ENCODE assay signal across 22 cellular contexts in the genomic region with DNA sequence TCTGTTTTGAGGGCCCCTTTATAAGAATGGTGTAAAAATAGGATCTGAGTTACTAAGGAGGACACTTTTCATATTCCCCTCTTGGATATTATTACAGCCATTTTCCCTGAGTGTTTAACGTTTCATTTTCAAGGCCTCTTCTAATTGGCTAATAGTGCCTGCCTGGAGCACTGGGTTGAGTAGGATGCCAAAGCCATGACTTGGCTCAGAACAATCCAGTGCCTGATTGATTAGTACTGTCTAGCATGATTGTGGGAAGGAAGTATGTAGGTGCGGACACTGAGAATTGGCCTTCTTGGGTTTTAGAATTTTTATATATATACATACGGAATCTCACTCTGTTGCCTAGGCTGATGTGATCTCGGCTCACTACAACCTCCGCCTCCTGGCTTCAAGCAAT.
DNase-seq lines count a peak whose midpoint lies in the region; ATAC-seq, FAIRE-seq and TF ChIP-seq lines count a peak whose summit lies in the region.
"Had no signal": no experiment of that assay in that cellular context is flagged by ENCODE, and none has a peak within 500 bp of the region (broad histone marks: within the 10 kb centered on the region; RNA-seq: fewer than 3 reads in every experiment).

No MANE protein-coding gene starts in this region.

- no TSS peak for BruUV-seq in PC-3 (replicated peaks; lab: Mats Ljungman, UMichigan)

- H2AFZ ChIP-seq in PC-3 (ENCODE audit: low read length) (no peak overlapping the region), H1 (ENCODE audit: low read length) (no peak overlapping the region), mesenchymal stem cell (ENCODE audit: low read depth, low read length) (no peak overlapping the region)

- no peaks in the 10 kb centered on the region for H3K79me2 ChIP-seq in PC-3 (ENCODE audit: low read length)
- no peaks in the 10 kb centered on the region for H3K79me2 ChIP-seq in H1 (ENCODE audit: control insufficient read depth in 1 of 2, insufficient read depth in 2 of 2, low read length in 2 of 2)

- no peak overlapping the region for H3K9ac ChIP-seq in PC-3 (ENCODE audit: low read length)
- no peak overlapping the region for H3K9ac ChIP-seq in H1 (replicated peaks in 1 of 4; ENCODE audit: extremely low read depth in 1 of 4, low read depth in 3 of 4, low read length in 3 of 4)
- H3K9ac ChIP-seq in mesenchymal stem cell (ENCODE audit: low read length): no peak overlapping the region

- H4K91ac ChIP-seq in H1 (replicated peaks; ENCODE audit: insufficient read length, low read length) (no peak overlapping the region), mesenchymal stem cell (ENCODE audit: low read length) (no peak overlapping the region)

- no peak overlapping the region for H3K4me2 ChIP-seq in PC-3 (ENCODE audit: low read length)
- no peak overlapping the region for H3K4me2 ChIP-seq in H1 (ENCODE audit: insufficient read depth in 1 of 2, low read depth in 2 of 2, low read length in 2 of 2)
- no peak overlapping the region for H3K4me2 ChIP-seq in mesenchymal stem cell (ENCODE audit: low read length, poor library complexity, severe bottlenecking)

- no peaks in the 10 kb centered on the region; the same call in 1 of the 2 replicates for H3K23me2 ChIP-seq in H1 (ENCODE audit: low read depth, low read length)

- H3K14ac ChIP-seq in H1 (ENCODE audit: insufficient read length) (no peak overlapping the region), mesenchymal stem cell (ENCODE audit: low read length in 2 of 2) (no peak overlapping the region)

- H3K4me1 ChIP-seq in PC-3 (ENCODE audit: insufficient read depth, low read length): peaks cover 40% of the 10 kb centered on the region
- H3K4me1 ChIP-seq in H1 (replicated peaks in 1 of 4; ENCODE audit: control insufficient read depth in 3 of 4, insufficient read depth in 4 of 4, low read length in 3 of 4): no peaks in the 10 kb centered on the region
- peaks cover 6% of the 10 kb centered on the region for H3K4me1 ChIP-seq in mesenchymal stem cell (ENCODE audit: control insufficient read depth, insufficient read depth, low read depth, low read length)
- H3K4me1 ChIP-seq: prostate gland had no signal

- H3K9me3 ChIP-seq in PC-3 (ENCODE audit: low read length) (no peaks in the 10 kb centered on the region), H1 (ENCODE audit: insufficient read depth in 2 of 2, low read depth in 1 of 2, low read length in 1 of 2) (no peaks in the 10 kb centered on the region), mesenchymal stem cell (ENCODE audit: control insufficient read depth, low read length) (no peaks in the 10 kb centered on the region)
- H3K9me3 ChIP-seq: neutrophil, prostate gland had no signal

- H2BK15ac ChIP-seq in H1 (ENCODE audit: low read length) (no peak overlapping the region), mesenchymal stem cell (ENCODE audit: low read depth, poor library complexity, severe bottlenecking) (no peak overlapping the region)

- no peaks in the 10 kb centered on the region for H3K79me1 ChIP-seq in H1 (ENCODE audit: low read depth, low read length)
- H3K79me1 ChIP-seq in mesenchymal stem cell (replicated peaks; ENCODE audit: low read length, poor library complexity, severe bottlenecking): no peaks in the 10 kb centered on the region

- H3K4ac ChIP-seq in H1 (replicated peaks; ENCODE audit: insufficient read length, low read depth, low read length) (no peak overlapping the region), mesenchymal stem cell (ENCODE audit: low read depth in 1 of 2, low read length in 2 of 2) (no peak overlapping the region)

- 0 out of 2 replicates have a peak overlapping the region, but pooled peaks have one; percentile 39 for H2AK5ac ChIP-seq in H1 (ENCODE audit: low read depth, low read length)
- H2AK5ac ChIP-seq in mesenchymal stem cell (ENCODE audit: low read length, severe bottlenecking): no peak overlapping the region

- H4K5ac ChIP-seq in H1 (ENCODE audit: insufficient read length, low read depth, low read length): no peak overlapping the region

- CTCF ChIA-PET in PC-3 (lab: Charles Lee) (no interaction called here), H1 (lab: Charles Lee; ENCODE audit: partially characterized antibody) (interaction anchor here (1.2 to 1.5 kb wide), 2 partner anchors 11 to 79 kb away, joined by 4 read pairs; no protein-coding TSS in a partner anchor)

- H3K27me3 ChIP-seq in PC-3 (ENCODE audit: low read length): no peaks in the 10 kb centered on the region
- no peaks in the 10 kb centered on the region for H3K27me3 ChIP-seq in H1 (replicated peaks in 1 of 4; ENCODE audit: control insufficient read depth in 3 of 4, extremely low read depth in 1 of 4, insufficient read depth in 3 of 4, low read length in 3 of 4)
- H3K27me3 ChIP-seq in mesenchymal stem cell (ENCODE audit: control insufficient read depth in 1 of 2, insufficient read depth in 1 of 2, low read length in 2 of 2): peaks cover 0 to 11% of the 10 kb centered on the region in 2 experiments
- H3K27me3 ChIP-seq: neutrophil had no signal

- 87% methylated on average over 5 of the region's 5 CpGs; no CpG with 5 or more reads in 1 of the 2 experiments for WGBS in H1 (ENCODE audit: extremely low coverage in 1 of 2, insufficient coverage in 1 of 2, insufficient read length in 1 of 2, insufficient replicate concordance in 2 of 2, low coverage in 1 of 2, low lambda C conversion rate in 2 of 2, missing lambda C conversion rate in 1 of 2), 2 experiments
- WGBS in mesenchymal stem cell: 89% methylated on average over 4 of the region's 5 CpGs

- ATAC-seq in PC-3: no peak
- no peak for ATAC-seq in HG02759 (IDR thresholded peaks at IDR 0.05; ENCODE audit: unreplicated experiment)
- ATAC-seq: activated naive CD8-positive, alpha-beta T cell treated with anti-CD3 and anti-CD28 coated beads, Interleukin-2, amount 50 U/mL, for 24 hours; CD8-positive, alpha-beta T cell; K562 had no signal

- TF ChIP-seq EP300 in H1 (IDR thresholded peaks at IDR 0.05; ENCODE audit: borderline replicate concordance in 1 of 2, low read depth in 2 of 2, low read length in 2 of 2): no peak

- no peak overlapping the region for H2BK120ac ChIP-seq in H1 (replicated peaks; ENCODE audit: low read depth, low read length)
- no peak overlapping the region for H2BK120ac ChIP-seq in mesenchymal stem cell (ENCODE audit: low read depth, low read length)

- no peak overlapping the region for H2BK12ac ChIP-seq in H1 (ENCODE audit: low read depth, low read length)
- no peak overlapping the region for H2BK12ac ChIP-seq in mesenchymal stem cell (ENCODE audit: low read length in 2 of 2)

- H2BK20ac ChIP-seq in H1 (ENCODE audit: low read length): no peak overlapping the region

- H2BK5ac ChIP-seq in H1 (ENCODE audit: low read depth, low read length): no peak overlapping the region
- no peak overlapping the region for H2BK5ac ChIP-seq in mesenchymal stem cell (ENCODE audit: low read depth, low read length, poor library complexity, severe bottlenecking)

- intact Hi-C loops in PC-3 (cut with micrococcal nuclease): loop anchor here (5.0 kb wide), 1 partner anchor 42 kb away; no protein-coding TSS in a partner anchor

- no peak for TF ChIP-seq POLR2A in H1 (IDR thresholded peaks at IDR 0.05; ENCODE audit: control extremely low read depth in 1 of 2, low read depth in 2 of 2, low read length in 2 of 2)

- TF ChIP-seq CTCF in PC-3 (conservative IDR thresholded peaks at IDR 0.05; ENCODE audit: low read depth, low read length) (no peak), H1 (IDR thresholded peaks at IDR 0.05; ENCODE audit: control extremely low read depth in 1 of 3, insufficient read depth in 1 of 3, low read depth in 1 of 3, low read length in 3 of 3) (no peak)

- TF ChIP-seq RAD21 in H1 (IDR thresholded peaks at IDR 0.05 in 1 of 2, conservative IDR thresholded peaks at IDR 0.05 in 1 of 2; ENCODE audit: low read depth in 2 of 2, low read length in 2 of 2): no peak

- peak; percentile 34 for DNase-seq in EL
- DNase-seq in PC-3: peak; percentile 31
- no peak for DNase-seq in H1 (ENCODE audit: low read depth in 1 of 2, low spot score in 2 of 2)
- DNase-seq in mesenchymal stem cell: peak; percentile 20
- DNase-seq in NCI-H510A treated with DMSO at 0.1 percent for 48 hours (lab: John Stamatoyannopoulos, UW): no peak
- no peak for DNase-seq in activated gamma-delta T cell treated with Interleukin-2 at 50 U/mL for 16 hours
- DNase-seq: activated B cell treated with CpG ODN at 0.5 μM for 24 hours; activated CD4-positive, alpha-beta T cell treated with anti-CD3 and anti-CD28 coated beads, Interleukin-2, amount 50 U/mL, for 48 hours; activated CD8-positive, alpha-beta memory T cell treated with anti-CD3 and anti-CD28 coated beads, Interleukin-2, amount 50 U/mL, for 48 hours; activated effector memory CD4-positive, alpha-beta T cell treated with Interleukin-2 at 50 U/mL for 16 hours; activated naive CD8-positive, alpha-beta T cell treated with anti-CD3 and anti-CD28 coated beads, Interleukin-2, amount 50 U/mL, for 24 hours; CD8-positive, alpha-beta T cell; DMS79 treated with DMSO at 0.1 percent for 48 hours; GOT3; MV-4-11; NCI-H187; T-helper 9 cell had no signal

- no peak overlapping the region for H3K56ac ChIP-seq in H1 (replicated peaks; ENCODE audit: insufficient read length, low read depth, low read length)

- peaks cover 13% of the 10 kb centered on the region for H3F3A ChIP-seq in PC-3 (ENCODE audit: low read length, unreplicated experiment)

- H3K36me3 ChIP-seq in PC-3 (ENCODE audit: low read depth, low read length) (no peaks in the 10 kb centered on the region), H1 (ENCODE audit: control insufficient read depth in 2 of 4, insufficient read depth in 4 of 4, low read length in 3 of 4) (no peaks in the 10 kb centered on the region), mesenchymal stem cell (ENCODE audit: control insufficient read depth in 1 of 2, insufficient read depth in 2 of 2, low read depth in 1 of 2, low read length in 2 of 2) (no peaks in the 10 kb centered on the region)
- H3K36me3 ChIP-seq: neutrophil, prostate gland had no signal

- H3K23ac ChIP-seq in H1 (ENCODE audit: insufficient read length) (no peak overlapping the region), mesenchymal stem cell (ENCODE audit: low read length in 2 of 2) (no peak overlapping the region)

- H3K18ac ChIP-seq in H1 (ENCODE audit: extremely low read depth, low read length): no peak overlapping the region
- H3K18ac ChIP-seq in mesenchymal stem cell (ENCODE audit: low read depth in 1 of 2, low read length in 2 of 2): no peak overlapping the region

- H4K20me1 ChIP-seq in PC-3 (ENCODE audit: low read length): no peaks in the 10 kb centered on the region
- no peaks in the 10 kb centered on the region for H4K20me1 ChIP-seq in H1 (replicated peaks in 1 of 2; ENCODE audit: control insufficient read depth in 1 of 2, insufficient read depth in 2 of 2, low read length in 2 of 2)

- H3K27ac ChIP-seq in PC-3 (ENCODE audit: low read length): no peak overlapping the region
- H3K27ac ChIP-seq in H1 (ENCODE audit: low read depth, low read length): no peak overlapping the region
- H3K27ac ChIP-seq in mesenchymal stem cell (ENCODE audit: low read length, poor library complexity, severe bottlenecking): no peak overlapping the region
- H3K27ac ChIP-seq: neutrophil, prostate gland had no signal

- no peak for FAIRE-seq in H1 (lab: Jason Lieb, UNC)
- FAIRE-seq: K562 had no signal

- no peaks in the 10 kb centered on the region for H3K9me2 ChIP-seq in PC-3 (replicated peaks; ENCODE audit: low read length)

- POLR2A ChIA-PET in PC-3 (lab: Charles Lee; ENCODE audit: unreplicated experiment) (no interaction called here), H1 (lab: Charles Lee; ENCODE audit: partially characterized antibody) (no interaction called here)

- no peak overlapping the region for H3K4me3 ChIP-seq in PC-3 (ENCODE audit: low read length)
- no peak overlapping the region for H3K4me3 ChIP-seq in H1 (ENCODE audit: extremely low read depth in 1 of 4, insufficient read depth in 2 of 4, low read depth in 3 of 4, low read length in 4 of 4)
- no peak overlapping the region for H3K4me3 ChIP-seq in mesenchymal stem cell (ENCODE audit: insufficient read depth in 1 of 2, low read depth in 1 of 2, low read length in 2 of 2)
- H3K4me3 ChIP-seq: K562, lung, prostate gland had no signal

- H4K8ac ChIP-seq in H1 (ENCODE audit: extremely low read depth, insufficient read depth, low read length) (no peak overlapping the region), mesenchymal stem cell (ENCODE audit: low read length) (no peak overlapping the region)

Comparison
In these comparisons a context has a peak if more than half of its experiments do, and no peak if none do; other contexts are left out.
1. DNase-seq: peak in EL (single experiment), PC-3 (single experiment) and mesenchymal stem cell (single experiment); none in H1 (0 of 2), NCI-H510A treated with DMSO at 0.1 percent for 48 hours (single experiment) and activated gamma-delta T cell treated with Interleukin-2 at 50 U/mL for 16 hours (single experiment).